Comparison of ENCODE assay signal across 17 cellular contexts in the genomic region with DNA sequence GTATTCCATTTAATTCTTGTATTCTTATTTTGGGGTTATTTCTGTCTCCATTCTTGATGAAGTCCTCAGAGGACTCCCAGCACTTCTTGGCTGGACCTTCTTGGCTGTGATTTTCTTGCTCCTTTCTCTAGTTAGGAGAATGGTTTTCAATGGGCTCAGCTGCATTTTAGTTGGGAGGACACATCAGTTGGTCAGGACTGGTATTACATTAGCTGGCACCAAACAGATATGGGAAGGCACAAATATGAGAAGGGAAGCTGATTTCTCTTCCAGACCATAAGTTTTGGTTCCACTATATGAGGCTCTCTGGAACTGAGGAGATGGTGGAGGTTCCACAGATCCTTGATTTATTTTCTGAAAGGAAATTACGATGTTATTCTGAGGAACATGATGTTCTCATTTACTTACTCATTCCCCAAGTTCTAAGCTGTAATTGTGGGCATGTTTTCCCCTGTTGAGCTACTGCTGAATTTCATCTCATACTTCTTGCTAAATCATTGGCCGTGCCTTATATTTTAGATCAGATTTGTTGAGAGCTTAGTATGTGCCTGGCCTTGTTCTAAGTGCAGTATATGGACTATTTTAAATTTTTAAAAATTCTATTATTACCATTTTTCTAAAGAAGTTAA.
DNase-seq lines count a peak whose midpoint lies in the region; ATAC-seq, FAIRE-seq and TF ChIP-seq lines count a peak whose summit lies in the region.
"Had no signal": no experiment of that assay in that cellular context is flagged by ENCODE, and none has a peak within 500 bp of the region (broad histone marks: within the 10 kb centered on the region; RNA-seq: fewer than 3 reads in every experiment).

No MANE protein-coding gene starts in this region.

- no peak overlapping the region for H3K4me3 ChIP-seq in skeletal muscle cell (ENCODE audit: low read depth, low read length)
- H3K4me3 ChIP-seq: GM12878, GM23338, SJCRH30 had no signal

- ATAC-seq in HG03196 (IDR thresholded peaks at IDR 0.05; ENCODE audit: unreplicated experiment) (no peak), GM18870 (IDR thresholded peaks at IDR 0.05; ENCODE audit: unreplicated experiment) (no peak)
- ATAC-seq: GM12878, GM23338 had no signal

- no peak for DNase-seq in H54 (ENCODE audit: insufficient read length, low spot score)
- DNase-seq in NCI-H69 (lab: John Stamatoyannopoulos, UW): peak; percentile 24
- DNase-seq in fibroblast of gingiva (ENCODE audit: low read depth): peak; percentile 54
- DNase-seq in skeletal muscle cell (ENCODE audit: low read depth): peak; percentile 46
- no peak for DNase-seq in activated T-cell treated with anti-CD3 and anti-CD28 coated beads, Interleukin-2, amount 50 U/mL, for 48 hours
- DNase-seq: CD4-positive, alpha-beta T cell; GDM1; HFFc6; NCI-H1105; NCI-H1694 treated with DMSO at 0.1 percent for 48 hours; NCI-H446 treated with DMSO at 0.1 percent for 48 hours; NCI-H748 treated with DMSO at 0.1 percent for 48 hours; SJCRH30 had no signal

- peak; percentile 45 for FAIRE-seq in H54 (lab: Jason Lieb, UNC)
- FAIRE-seq: GM12878 had no signal

- TF ChIP-seq POLR2A in H54 (IDR thresholded peaks at IDR 0.05; ENCODE audit: low read depth, low read length): no peak

Comparison
In these comparisons a context has a peak if more than half of its experiments do, and no peak if none do; other contexts are left out.
1. DNase-seq: peak in NCI-H69 (single experiment), fibroblast of gingiva (single experiment) and skeletal muscle cell (single experiment); none in H54 (single experiment) and activated T-cell treated with anti-CD3 and anti-CD28 coated beads, Interleukin-2, amount 50 U/mL, for 48 hours (0 of 2).